Comparison of ENCODE assay signal across 24 cellular contexts in the genomic region with DNA sequence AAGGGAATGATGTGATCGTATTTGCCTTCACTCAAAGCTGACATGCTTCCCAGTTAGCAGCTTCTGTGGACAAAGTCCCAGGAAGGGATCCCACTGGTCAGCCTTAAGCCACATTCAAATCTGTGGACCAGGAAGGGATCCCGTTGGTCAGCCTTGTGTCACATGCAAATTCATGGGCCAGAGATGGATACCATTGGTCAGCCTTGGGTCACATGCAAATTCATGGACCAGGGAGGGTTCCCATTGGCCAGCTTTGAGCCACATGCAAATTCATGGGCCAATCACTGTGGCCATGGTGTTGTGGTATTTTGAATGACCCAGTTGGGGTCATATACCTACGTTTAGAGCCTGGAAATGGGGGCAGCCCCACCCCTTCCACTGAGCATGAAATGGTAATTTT.
"Had no signal": no experiment of that assay in that cellular context is flagged by ENCODE, and none has a peak within 500 bp of the region (broad histone marks: within the 10 kb centered on the region; RNA-seq: fewer than 3 reads in every experiment).

No MANE protein-coding gene starts in this region.

- H3K27ac ChIP-seq: hepatocyte, left ventricle myocardium inferior, ovary, prostate gland, skin epidermis, suprapubic skin, transverse colon, upper lobe of left lung, vagina had no signal

- H3K4me3 ChIP-seq: hepatocyte, left ventricle myocardium inferior, lung, mucosa of descending colon, ovary, prostate gland, skin epidermis, suprapubic skin, transverse colon, upper lobe of left lung, vagina had no signal

- H3K4me1 Mint-ChIP-seq: immature natural killer cell; naive thymus-derived CD4-positive, alpha-beta T cell; stimulated activated naive B cell treated with anti-CD40 and anti-IgM and Interleukin-4, amounts not matched to agents 10 μg/mL and 1 μg/mL and 100 μg/mL, for 72 hours had no signal

- H3K4me1 ChIP-seq: left ventricle myocardium inferior, prostate gland, suprapubic skin, transverse colon, upper lobe of left lung, vagina had no signal

- DNase-seq: immature natural killer cell; left ventricle myocardium inferior; midbrain; mucosa of descending colon; naive thymus-derived CD4-positive, alpha-beta T cell; ovary; retina; right cardiac atrium; stimulated activated CD4-positive, alpha-beta T cell treated with anti-CD3 and anti-CD28 coated beads, Interleukin-12 subunit alpha, Interleukin-12 subunit beta, amount 100 ng/mL, for 4 hours; stimulated activated CD4-positive, alpha-beta T cell treated with anti-CD3 and anti-CD28 coated beads, Interleukin-15, amount 100 ng/mL, for 24 hours; stimulated activated CD4-positive, alpha-beta T cell treated with anti-CD3 and anti-CD28 coated beads, Interleukin-2, amount 100 ng/mL, for 24 hours; stimulated activated CD4-positive, alpha-beta T cell treated with anti-CD3 and anti-CD28 coated beads, Interleukin-4, amount 100 ng/mL, for 1 hour; stimulated activated naive B cell treated with anti-CD40 and anti-IgM and Interleukin-4, amounts not matched to agents 10 μg/mL and 1 μg/mL and 100 μg/mL, for 72 hours; transverse colon; upper lobe of left lung had no signal

- H2AFZ ChIP-seq: hepatocyte had no signal

- H3K36me3 ChIP-seq: left ventricle myocardium inferior, ovary, prostate gland, suprapubic skin, transverse colon, upper lobe of left lung, vagina had no signal

- H3K27me3 ChIP-seq: hepatocyte, ovary, suprapubic skin, transverse colon, upper lobe of left lung, vagina had no signal

- H3K27ac Mint-ChIP-seq: immature natural killer cell; naive thymus-derived CD4-positive, alpha-beta T cell; natural killer cell treated with Interleukin-12 subunit alpha and Interleukin-12 subunit beta and Interleukin-15 and Interleukin-18, amount 100 ng/mL, for 72 hours; stimulated activated naive B cell treated with anti-CD40 and anti-IgM and Interleukin-4, amounts not matched to agents 10 μg/mL and 1 μg/mL and 100 μg/mL, for 72 hours; stimulated activated naive CD8-positive, alpha-beta T cell treated with anti-CD3 and anti-CD28 coated beads, Interleukin-15, Interleukin-2, amounts not matched to agents 100 ng/mL and 50 ng/mL, for 24 hours had no signal

- H3K9me3 ChIP-seq: left ventricle myocardium inferior, mucosa of descending colon, ovary, prostate gland, suprapubic skin, transverse colon, upper lobe of left lung, vagina had no signal

- ATAC-seq: mucosa of descending colon; naive thymus-derived CD4-positive, alpha-beta T cell; natural killer cell treated with Interleukin-12 subunit alpha and Interleukin-12 subunit beta and Interleukin-15 and Interleukin-18, amount 100 ng/mL, for 72 hours; right cardiac atrium; sciatic nerve; stimulated activated naive B cell treated with anti-CD40 and anti-IgM and Interleukin-4, amounts not matched to agents 10 μg/mL and 1 μg/mL and 100 μg/mL, for 72 hours had no signal

- H3K4me2 ChIP-seq: hepatocyte had no signal

- H3K4me3 Mint-ChIP-seq: immature natural killer cell; naive thymus-derived CD4-positive, alpha-beta T cell; natural killer cell treated with Interleukin-12 subunit alpha and Interleukin-12 subunit beta and Interleukin-15 and Interleukin-18, amount 100 ng/mL, for 72 hours; stimulated activated naive B cell treated with anti-CD40 and anti-IgM and Interleukin-4, amounts not matched to agents 10 μg/mL and 1 μg/mL and 100 μg/mL, for 72 hours; stimulated activated naive CD8-positive, alpha-beta T cell treated with anti-CD3 and anti-CD28 coated beads, Interleukin-15, Interleukin-2, amounts not matched to agents 100 ng/mL and 50 ng/mL, for 24 hours had no signal

- H3K79me2 ChIP-seq: hepatocyte had no signal

- H3K36me3 Mint-ChIP-seq: immature natural killer cell; naive thymus-derived CD4-positive, alpha-beta T cell; natural killer cell treated with Interleukin-12 subunit alpha and Interleukin-12 subunit beta and Interleukin-15 and Interleukin-18, amount 100 ng/mL, for 72 hours; stimulated activated naive B cell treated with anti-CD40 and anti-IgM and Interleukin-4, amounts not matched to agents 10 μg/mL and 1 μg/mL and 100 μg/mL, for 72 hours had no signal
